Comparison of ENCODE assay signal across 8 cellular contexts in genomic region chr12:104303538-104304151, GRCh38. TPM values are rescaled to one million over a fixed set of nuclear protein-coding genes. Genes with fewer than 3 reads are reported as not detected.
DNase-seq lines count a peak whose midpoint lies in the region; ATAC-seq and TF ChIP-seq lines count a peak whose summit lies in the region.

Gene EID3, plus strand, starts transcription at chr12:104303739. Its CDS starts 196 bp downstream, at chr12:104303935.

- peak within 1 kb of the TSS; percentile 85 for H3K4me3 Mint-ChIP-seq in T-helper 2 cell treated with Interferon-gamma antibody and Interleukin-4, amounts not matched to agents 5 μg/mL and 100 μg/mL, for 36 hours

- intact Hi-C loops in uterus (cut with DNase I; ENCODE audit: low total_unique reads) = no loop called here

- peak within 1 kb of the TSS; percentile 81 for H3K4me2 ChIP-seq in hepatocyte

- H3K4me1 ChIP-seq in hepatocyte (ENCODE audit: insufficient read depth) (peaks cover 9% of the 10 kb centered on the region), uterus (peaks cover 6 to 9% of the 10 kb centered on the region in 2 donors)

- no peak for DNase-seq in GM12864 (ENCODE audit: low read depth)
- peak; percentile 94 for DNase-seq in T-helper 2 cell treated with Interferon-gamma antibody and Interleukin-4, amounts not matched to agents 5 μg/mL and 100 μg/mL, for 36 hours (ENCODE audit: low spot score)
- DNase-seq in astrocyte of the hippocampus (ENCODE audit: low read depth, low spot score) = peak; percentile 94
- DNase-seq in hepatocyte (ENCODE audit: low spot score) = peak; percentile 91
- DNase-seq in retina = peak; percentile 90
- peak; percentile 86 to 93 for DNase-seq in uterus
- DNase-seq in NCI-H446 treated with DMSO at 0.1 percent for 48 hours (lab: John Stamatoyannopoulos, UW) = no peak

- H3K36me3 ChIP-seq in hepatocyte (replicated peaks; ENCODE audit: insufficient read depth, low read depth) (no peaks in the 10 kb centered on the region), uterus (no peaks in the 10 kb centered on the region)

- ATAC-seq in HG02763 (IDR thresholded peaks at IDR 0.05; ENCODE audit: unreplicated experiment) = peak; percentile 79

- peak within 1 kb of the TSS; percentile 99 for H3K27ac Mint-ChIP-seq in T-helper 2 cell treated with Interferon-gamma antibody and Interleukin-4, amounts not matched to agents 5 μg/mL and 100 μg/mL, for 36 hours

- peak within 1 kb of the TSS; percentile 43 for H3K4me3 ChIP-seq in GM12864 (ENCODE audit: low read depth, low read length)
- H3K4me3 ChIP-seq in hepatocyte = peak within 1 kb of the TSS; percentile 21
- H3K4me3 ChIP-seq in uterus = peak within 1 kb of the TSS; percentile 41

- 35% methylated on average over 57 of the region's 63 CpGs for WGBS in hepatocyte (ENCODE audit: low lambda C conversion rate, missing lambda C conversion rate)

- H2AFZ ChIP-seq in hepatocyte = peak within 1 kb of the TSS; percentile 77

- H3K9me3 ChIP-seq in hepatocyte (ENCODE audit: low read depth) (no peaks in the 10 kb centered on the region), uterus (no peaks in the 10 kb centered on the region)

- H3K36me3 Mint-ChIP-seq in T-helper 2 cell treated with Interferon-gamma antibody and Interleukin-4, amounts not matched to agents 5 μg/mL and 100 μg/mL, for 36 hours (ENCODE audit: low read depth) = peaks cover 35% of the 10 kb centered on the region

- TF ChIP-seq POLR2A in uterus (IDR thresholded peaks at IDR 0.05) = peak; percentile 29 to 48

- TF ChIP-seq CTCF in GM12864 (IDR thresholded peaks at IDR 0.05; ENCODE audit: low read depth, low read length, missing control alignments) (no peak), hepatocyte (IDR thresholded peaks at IDR 0.05; ENCODE audit: poor library complexity) (no peak), uterus (IDR thresholded peaks at IDR 0.05) (peak in 1 of 4 experiments; percentile 11)

- H3K4me1 Mint-ChIP-seq in T-helper 2 cell treated with Interferon-gamma antibody and Interleukin-4, amounts not matched to agents 5 μg/mL and 100 μg/mL, for 36 hours (ENCODE audit: low read depth) = peaks cover 68% of the 10 kb centered on the region

- no peaks in the 10 kb centered on the region for H3K27me3 Mint-ChIP-seq in T-helper 2 cell treated with Interferon-gamma antibody and Interleukin-4, amounts not matched to agents 5 μg/mL and 100 μg/mL, for 36 hours (ENCODE audit: low read depth)

- no peaks in the 10 kb centered on the region for H3K9me2 ChIP-seq in hepatocyte (replicated peaks; ENCODE audit: insufficient read depth)

- peak within 1 kb of the TSS; percentile 81 for H3K27ac ChIP-seq in hepatocyte
- peak within 1 kb of the TSS; percentile 80 to 81 for H3K27ac ChIP-seq in uterus

- H3K79me2 ChIP-seq in hepatocyte = peaks cover 90% of the 10 kb centered on the region

- H3K27me3 ChIP-seq in hepatocyte (no peaks in the 10 kb centered on the region), uterus (no peaks in the 10 kb centered on the region)

- H4K20me1 ChIP-seq in hepatocyte (ENCODE audit: insufficient read depth, poor library complexity, severe bottlenecking) = peaks cover 49% of the 10 kb centered on the region

- no peaks in the 10 kb centered on the region for H3K9me3 Mint-ChIP-seq in T-helper 2 cell treated with Interferon-gamma antibody and Interleukin-4, amounts not matched to agents 5 μg/mL and 100 μg/mL, for 36 hours

RNA-seq across cellular contexts. Expression of gene EID3, which starts in this region (rescaled TPM):
- 8.0 and 10.1 TPM in 2 replicates for total RNA-seq in hepatocyte
- polyA plus RNA-seq in hepatocyte = 1.7 and 3.8 TPM in 2 replicates
- total RNA-seq in uterus = 10 to 100 TPM in 2 of 4 donors, 1 to 10 TPM in 2; 3.8 to 12.0 (median 10.1) TPM

Comparison
In these comparisons a context has a peak if more than half of its experiments do, and no peak if none do; other contexts are left out.
1. DNase-seq: peak in T-helper 2 cell treated with Interferon-gamma antibody and Interleukin-4, amounts not matched to agents 5 μg/mL and 100 μg/mL, for 36 hours (single experiment), astrocyte of the hippocampus (single experiment), hepatocyte (single experiment), retina (single experiment) and uterus (2 of 2); none in GM12864 (single experiment) and NCI-H446 treated with DMSO at 0.1 percent for 48 hours (single experiment).
2. Peak in every context shown above with its lines, with median percentiles within 50 percentile points of each other: H3K4me3 ChIP-seq.